27 cellular contexts compared by ENCODE assay signal in genomic region chr4:17771284-17771908, GRCh38. TPM values are rescaled to one million over a fixed set of nuclear protein-coding genes. Genes with fewer than 3 reads are reported as not detected.
A peak's percentile ranks its signal among the peaks of the same experiment; 100 is the strongest.
DNase-seq lines count a peak whose midpoint lies in the region; ATAC-seq, FAIRE-seq and TF ChIP-seq lines count a peak whose summit lies in the region.
"Had no signal": no experiment of that assay in that cellular context is flagged by ENCODE, and none has a peak within 500 bp of the region (broad histone marks: within the 10 kb centered on the region; RNA-seq: fewer than 3 reads in every experiment).

No MANE protein-coding gene starts in this region.

- TF ChIP-seq CTCF in astrocyte (IDR thresholded peaks at IDR 0.05; ENCODE audit: insufficient read depth, low read depth, low read length) = no peak
- no peak for TF ChIP-seq CTCF in lower lobe of right lung (IDR thresholded peaks at IDR 0.05)

- peak; percentile 59 to 79 for ATAC-seq in lower lobe of right lung
- ATAC-seq in aorta (ENCODE audit: low FRiP score) = no peak
- ATAC-seq in HG03565 (IDR thresholded peaks at IDR 0.05; ENCODE audit: unreplicated experiment) = no peak
- ATAC-seq: Panc1; stimulated activated effector memory CD8-positive, alpha-beta T cell treated with anti-CD3 and anti-CD28 coated beads, Interleukin-12 subunit alpha, Interleukin-12 subunit beta, amount 100 ng/mL, for 72 hours had no signal

- intact Hi-C loops in lower lobe of right lung (cut with DNase I) (no loop called here), aorta (cut with DNase I) (no loop called here)

- H3K27me3 Mint-ChIP-seq in astrocyte (ENCODE audit: low read depth, unreplicated experiment) = no peaks in the 10 kb centered on the region

- no peak overlapping the region for H3K27ac Mint-ChIP-seq in astrocyte (ENCODE audit: unreplicated experiment)
- H3K27ac Mint-ChIP-seq: HFFc6; stimulated activated effector memory CD8-positive, alpha-beta T cell treated with anti-CD3 and anti-CD28 coated beads, Interleukin-12 subunit alpha, Interleukin-12 subunit beta, amount 100 ng/mL, for 72 hours had no signal

- peaks cover 2% of the 10 kb centered on the region for H3K9me3 Mint-ChIP-seq in astrocyte (ENCODE audit: unreplicated experiment)
- H3K9me3 Mint-ChIP-seq: stimulated activated effector memory CD8-positive, alpha-beta T cell treated with anti-CD3 and anti-CD28 coated beads, Interleukin-12 subunit alpha, Interleukin-12 subunit beta, amount 100 ng/mL, for 72 hours had no signal

- H3K4me1 ChIP-seq in astrocyte (ENCODE audit: insufficient read depth, low read length) = no peaks in the 10 kb centered on the region
- H3K4me1 ChIP-seq in lower lobe of right lung = no peaks in the 10 kb centered on the region
- no peaks in the 10 kb centered on the region for H3K4me1 ChIP-seq in aorta (ENCODE audit: control insufficient read depth in 1 of 2, insufficient read depth in 2 of 2, low read length in 2 of 2)
- H3K4me1 ChIP-seq: thyroid gland had no signal

- DNase-seq in NCI-H1417 (lab: John Stamatoyannopoulos, UW) (peak; percentile 10 to 81 (median 57)), NCI-H1417 treated with DMSO at 0.1 percent for 48 hours (lab: John Stamatoyannopoulos, UW) (no peak), NCI-H128 (lab: John Stamatoyannopoulos, UW; ENCODE audit: unreplicated experiment) (peak; percentile 1), astrocyte (ENCODE audit: low read depth) (no peak), lower lobe of right lung (peak; percentile 51), NCI-H2107 treated with DMSO at 0.1 percent for 48 hours (lab: John Stamatoyannopoulos, UW; ENCODE audit: unreplicated experiment) (no peak), aorta (no peak)
- DNase-seq: activated CD4-positive, alpha-beta T cell treated with anti-CD3 and anti-CD28 coated beads for 48 hours; activated CD8-positive, alpha-beta memory T cell treated with anti-CD3 and anti-CD28 coated beads, Interleukin-2, amount 50 U/mL, for 48 hours; activated effector memory CD4-positive, alpha-beta T cell treated with anti-CD3 and anti-CD28 coated beads, Interleukin-2, amount 50 U/mL, for 16 hours; amniotic stem cell; Calu3; cerebellar nuclear complex; GF-D8; HFFc6; Karpas-422; NCI-H1436 treated with DMSO at 0.1 percent for 48 hours; NCI-H774; retina; stimulated activated CD4-positive, alpha-beta T cell treated with anti-CD3 and anti-CD28 coated beads, Interleukin-15, amount 100 ng/mL, for 24 hours; thyroid gland had no signal

- WGBS in aorta, 2 donors = 56 to 66% methylated on average over 8 of the region's 8 CpGs

- H3K9ac ChIP-seq in astrocyte (ENCODE audit: low read length) = no peak overlapping the region

- FAIRE-seq in astrocyte (lab: Jason Lieb, UNC) = no peak
- FAIRE-seq: GM12892 had no signal

- H3K4me2 ChIP-seq in astrocyte (ENCODE audit: low read length) = peak overlapping the region; percentile 19

- H3K4me3 ChIP-seq in astrocyte (ENCODE audit: insufficient read depth, low read depth, low read length) = no peak overlapping the region
- H3K4me3 ChIP-seq in lower lobe of right lung = no peak overlapping the region
- no peak overlapping the region for H3K4me3 ChIP-seq in aorta (ENCODE audit: low read length in 2 of 2)
- H3K4me3 ChIP-seq: thyroid gland had no signal

- no peaks in the 10 kb centered on the region for H4K20me1 ChIP-seq in astrocyte (ENCODE audit: insufficient read depth, low read length)

- H3K79me2 ChIP-seq in astrocyte (ENCODE audit: insufficient read depth, low read length) = no peaks in the 10 kb centered on the region

- H3K9me3 ChIP-seq in astrocyte (ENCODE audit: insufficient read depth, low read depth, low read length) (no peaks in the 10 kb centered on the region), lower lobe of right lung (no peaks in the 10 kb centered on the region), aorta (ENCODE audit: control insufficient read depth, low read length) (peaks cover 1% of the 10 kb centered on the region)
- H3K9me3 ChIP-seq: neutrophil, thyroid gland had no signal

- no peaks in the 10 kb centered on the region for H3K27me3 ChIP-seq in astrocyte (ENCODE audit: insufficient read depth, low read length)
- H3K27me3 ChIP-seq in lower lobe of right lung (ENCODE audit: low read depth) = no peaks in the 10 kb centered on the region
- no peaks in the 10 kb centered on the region for H3K27me3 ChIP-seq in aorta (ENCODE audit: control insufficient read depth in 1 of 2, insufficient read depth in 2 of 2, low read length in 1 of 2)
- H3K27me3 ChIP-seq: neutrophil, thyroid gland had no signal

- no peaks in the 10 kb centered on the region for H3K36me3 Mint-ChIP-seq in astrocyte (ENCODE audit: low read depth, unreplicated experiment)
- H3K36me3 Mint-ChIP-seq: stimulated activated effector memory CD8-positive, alpha-beta T cell treated with anti-CD3 and anti-CD28 coated beads, Interleukin-12 subunit alpha, Interleukin-12 subunit beta, amount 100 ng/mL, for 72 hours had no signal

- no peak overlapping the region for H2AFZ ChIP-seq in astrocyte (ENCODE audit: low read depth, low read length)

- H3K4me3 Mint-ChIP-seq in astrocyte (ENCODE audit: unreplicated experiment) = no peak overlapping the region
- H3K4me3 Mint-ChIP-seq: HFFc6; stimulated activated effector memory CD8-positive, alpha-beta T cell treated with anti-CD3 and anti-CD28 coated beads, Interleukin-12 subunit alpha, Interleukin-12 subunit beta, amount 100 ng/mL, for 72 hours had no signal

- H3K4me1 Mint-ChIP-seq in astrocyte (ENCODE audit: low read depth, unreplicated experiment) = peaks cover 17% of the 10 kb centered on the region
- H3K4me1 Mint-ChIP-seq: stimulated activated effector memory CD8-positive, alpha-beta T cell treated with anti-CD3 and anti-CD28 coated beads, Interleukin-12 subunit alpha, Interleukin-12 subunit beta, amount 100 ng/mL, for 72 hours had no signal

- H3K27ac ChIP-seq in astrocyte (ENCODE audit: low read depth, low read length) (no peak overlapping the region), lower lobe of right lung (no peak overlapping the region), aorta (ENCODE audit: low read depth in 1 of 2, low read length in 2 of 2) (no peak overlapping the region)
- H3K27ac ChIP-seq: neutrophil, thyroid gland had no signal

- H3K36me3 ChIP-seq in astrocyte (ENCODE audit: insufficient read depth, low read length) = no peaks in the 10 kb centered on the region
- H3K36me3 ChIP-seq in lower lobe of right lung = no peaks in the 10 kb centered on the region
- H3K36me3 ChIP-seq in aorta (ENCODE audit: control insufficient read depth in 1 of 2, insufficient read depth in 2 of 2, low read length in 1 of 2) = no peaks in the 10 kb centered on the region
- H3K36me3 ChIP-seq: neutrophil, thyroid gland had no signal

RNA-seq across cellular contexts. Expression of gene FAM184B, which starts 10.0 kb away (rescaled TPM):
- total RNA-seq in astrocyte = 0.46 and 0.54 TPM in 2 replicates
- total RNA-seq in lower lobe of right lung = 0.24 TPM
- total RNA-seq in aorta = not detected
- under 1 TPM in 1 of 2 donors, not detected in 1; 0.05 TPM for polyA plus RNA-seq in aorta
- total RNA-seq: A172, thyroid gland had no signal

RNA-seq across cellular contexts. Expression of gene DCAF16, which starts 39.2 kb away (rescaled TPM):
- total RNA-seq in astrocyte = 29.0 and 32.7 TPM in 2 replicates
- 26.1 TPM for total RNA-seq in lower lobe of right lung
- total RNA-seq in aorta = 10 to 100 TPM; 29.2 to 34.5 TPM
- 10 to 100 TPM in 1 of 2 donors, 1 to 10 TPM in 1; 4.5 to 13.4 TPM for polyA plus RNA-seq in aorta

RNA-seq across cellular contexts. Expression of gene NCAPG, which starts 39.4 kb away (rescaled TPM):
- total RNA-seq in astrocyte (2.6 and 4.7 TPM in 2 replicates), lower lobe of right lung (2.2 TPM), aorta (1 to 10 TPM in 1 of 2 donors, under 1 TPM in 1; 0.78 to 1.8 TPM)
- polyA plus RNA-seq in aorta = not detected

Comparison
In these comparisons a context has a peak if more than half of its experiments do, and no peak if none do; other contexts are left out.
1. DNase-seq: peak in NCI-H1417 (3 of 3), NCI-H128 (single experiment) and lower lobe of right lung (single experiment); none in NCI-H1417 treated with DMSO at 0.1 percent for 48 hours (single experiment), astrocyte (single experiment), NCI-H2107 treated with DMSO at 0.1 percent for 48 hours (single experiment) and aorta (0 of 2).
2. ATAC-seq: peak in lower lobe of right lung (2 of 2); none in aorta (single experiment) and HG03565 (single experiment).